21 cellular contexts compared by ENCODE assay signal in genomic region chrX:129761596-129761995, GRCh38. TPM values are rescaled to one million over a fixed set of nuclear protein-coding genes. Genes with fewer than 3 reads are reported as not detected.
"Had no signal": no experiment of that assay in that cellular context is flagged by ENCODE, and none has a peak within 500 bp of the region (broad histone marks: within the 10 kb centered on the region; RNA-seq: fewer than 3 reads in every experiment).

No MANE protein-coding gene starts in this region.

- H3K9me3 ChIP-seq: esophagus squamous epithelium, gastroesophageal sphincter, mucosa of descending colon, neutrophil, testis, tibial nerve, upper lobe of right lung, vagina had no signal

- H3K27me3 ChIP-seq: esophagus squamous epithelium, gastroesophageal sphincter, neutrophil, testis, tibial nerve, upper lobe of right lung, vagina had no signal

- H3K4me1 ChIP-seq: gastroesophageal sphincter, testis, upper lobe of right lung, vagina had no signal

- ATAC-seq: gastroesophageal sphincter; left lobe of liver; mucosa of descending colon; naive thymus-derived CD8-positive, alpha-beta T cell; sciatic nerve; upper lobe of right lung had no signal

- H3K36me3 ChIP-seq: esophagus squamous epithelium, gastroesophageal sphincter, neutrophil, tibial nerve, upper lobe of right lung, vagina had no signal

- H3K9me3 Mint-ChIP-seq: naive thymus-derived CD8-positive, alpha-beta T cell had no signal

- H3K36me3 Mint-ChIP-seq: naive thymus-derived CD8-positive, alpha-beta T cell had no signal

- DNase-seq: esophagus squamous epithelium; foreskin fibroblast; glutamatergic neuron; islet precursor cell; mammary epithelial cell; naive thymus-derived CD8-positive, alpha-beta T cell; stimulated activated CD4-positive, alpha-beta T cell treated with anti-CD3 and anti-CD28 coated beads, Interleukin-2, amount 100 ng/mL, for 24 hours; stimulated activated CD4-positive, alpha-beta T cell treated with anti-CD3 and anti-CD28 coated beads, Interleukin-4, amount 100 ng/mL, for 4 hours; stimulated activated naive CD4-positive, alpha-beta T cell treated with Interleukin-2 at 50 U/mL for 16 hours; testis; upper lobe of right lung had no signal

- H3K4me3 ChIP-seq: esophagus squamous epithelium, gastroesophageal sphincter, mucosa of descending colon, testis, tibial nerve, upper lobe of right lung, vagina had no signal

- H3K4me3 Mint-ChIP-seq: naive thymus-derived CD8-positive, alpha-beta T cell had no signal

- H3K27me3 Mint-ChIP-seq: naive thymus-derived CD8-positive, alpha-beta T cell had no signal

- H3K27ac ChIP-seq: esophagus squamous epithelium, gastroesophageal sphincter, testis, tibial nerve, upper lobe of right lung, vagina had no signal

RNA-seq across cellular contexts. Expression of gene SASH3, which starts 18.2 kb away (rescaled TPM):
- total RNA-seq: epithelial cell of proximal tubule, mammary epithelial cell, osteoblast, pulmonary artery endothelial cell had no signal

RNA-seq across cellular contexts. Expression of gene XPNPEP2, which starts 22.8 kb away (rescaled TPM):
- total RNA-seq: epithelial cell of proximal tubule; mammary epithelial cell; naive thymus-derived CD8-positive, alpha-beta T cell; osteoblast; pulmonary artery endothelial cell had no signal
